In the genomic region with DNA sequence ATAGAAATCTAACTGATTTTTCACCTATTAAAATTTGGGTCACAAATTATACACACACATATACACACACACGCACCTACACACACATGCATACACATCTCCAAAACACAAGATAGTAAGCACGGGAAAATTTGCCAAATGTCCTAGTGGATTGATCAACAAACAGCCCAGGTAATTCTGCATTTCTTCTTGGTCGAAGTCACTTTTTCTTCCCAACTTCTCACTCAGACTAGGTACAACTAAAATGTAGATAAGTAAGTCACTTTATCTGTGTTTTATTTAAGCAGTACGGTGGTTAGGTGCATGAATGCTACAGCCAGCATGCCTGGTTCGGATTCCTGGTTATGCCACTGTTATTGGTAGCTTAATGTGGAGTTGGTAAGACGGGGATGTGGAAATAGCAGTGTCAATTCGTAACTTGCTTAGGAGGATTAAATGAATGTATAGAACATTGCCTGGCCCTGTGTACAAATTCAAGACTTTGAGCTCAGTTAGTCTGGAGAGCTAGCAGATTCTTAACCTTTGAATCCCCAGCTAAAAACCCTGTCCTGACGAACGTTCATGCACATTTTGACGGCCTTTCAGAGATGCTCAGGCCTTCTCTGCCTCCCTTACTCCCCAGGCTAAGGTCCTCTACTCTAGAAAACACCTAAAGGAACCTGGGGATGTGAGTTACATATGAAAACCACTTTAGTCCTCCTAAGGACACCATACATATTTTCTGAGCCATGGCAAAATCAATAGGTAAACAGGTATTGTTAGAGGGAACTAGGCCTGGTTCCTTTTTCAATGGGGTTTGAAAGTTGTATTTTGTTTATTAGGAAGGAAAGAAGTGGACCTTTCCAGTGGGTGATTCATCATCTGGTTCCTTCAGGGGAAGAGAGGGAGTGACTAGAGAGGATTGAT, we compare ENCODE assay signal across 15 cellular contexts. TPM values are rescaled to one million over a fixed set of nuclear protein-coding genes. Genes with fewer than 3 reads are reported as not detected.
DNase-seq lines count a peak whose midpoint lies in the region; ATAC-seq and TF ChIP-seq lines count a peak whose summit lies in the region.
"Had no signal": no experiment of that assay in that cellular context is flagged by ENCODE, and none has a peak within 500 bp of the region (broad histone marks: within the 10 kb centered on the region; RNA-seq: fewer than 3 reads in every experiment).

No MANE protein-coding gene starts in this region.

- no peaks in the 10 kb centered on the region for H3K9me2 ChIP-seq in GM23338 (ENCODE audit: insufficient read depth)

- ATAC-seq in GM23338 (no peak), HG03342 (IDR thresholded peaks at IDR 0.05; ENCODE audit: unreplicated experiment) (no peak), GM18858 (IDR thresholded peaks at IDR 0.05; ENCODE audit: unreplicated experiment) (no peak)
- ATAC-seq in stimulated activated memory B cell treated with anti-CD40 and anti-IgM and Interleukin-4, amounts not matched to agents 10 μg/mL and 1 μg/mL and 100 μg/mL, for 72 hours, result no peak

- H3K4me1 ChIP-seq in GM23338 (ENCODE audit: insufficient read depth), result no peaks in the 10 kb centered on the region; the same call in 1 of the 2 replicates
- peaks cover 7% of the 10 kb centered on the region; the same call in 1 of the 2 replicates for H3K4me1 ChIP-seq in iPS-20b (ENCODE audit: insufficient read depth, low read length)
- H3K4me1 ChIP-seq: heart right ventricle had no signal

- peak overlapping the region; percentile 2; the same call in 1 of the 2 replicates for H2AFZ ChIP-seq in GM23338

- peaks cover 3% of the 10 kb centered on the region for H3K27me3 Mint-ChIP-seq in GM23338 (ENCODE audit: insufficient read depth, low read depth, poor library complexity)
- no peaks in the 10 kb centered on the region for H3K27me3 Mint-ChIP-seq in stimulated activated memory B cell treated with anti-CD40 and anti-IgM and Interleukin-4, amounts not matched to agents 10 μg/mL and 1 μg/mL and 100 μg/mL, for 72 hours
- H3K27me3 Mint-ChIP-seq: naive B cell had no signal

- H3K4me3 ChIP-seq in GM23338 (no peak overlapping the region), iPS-20b (ENCODE audit: low read length) (no peak overlapping the region)
- H3K4me3 ChIP-seq: heart right ventricle had no signal

- no peaks in the 10 kb centered on the region for H4K20me1 ChIP-seq in GM23338 (replicated peaks; ENCODE audit: insufficient read depth)

- H3K4me1 Mint-ChIP-seq in GM23338, result peaks cover 15% of the 10 kb centered on the region
- H3K4me1 Mint-ChIP-seq in stimulated activated memory B cell treated with anti-CD40 and anti-IgM and Interleukin-4, amounts not matched to agents 10 μg/mL and 1 μg/mL and 100 μg/mL, for 72 hours, result peaks cover 11% of the 10 kb centered on the region

- no peaks in the 10 kb centered on the region for H3K9me3 Mint-ChIP-seq in GM23338
- H3K9me3 Mint-ChIP-seq in stimulated activated memory B cell treated with anti-CD40 and anti-IgM and Interleukin-4, amounts not matched to agents 10 μg/mL and 1 μg/mL and 100 μg/mL, for 72 hours, result no peaks in the 10 kb centered on the region

- no peaks in the 10 kb centered on the region for H3K79me2 ChIP-seq in GM23338 (replicated peaks; ENCODE audit: insufficient read depth)

- no peaks in the 10 kb centered on the region for H3K27me3 ChIP-seq in GM23338 (ENCODE audit: insufficient read depth)
- H3K27me3 ChIP-seq in iPS-20b (ENCODE audit: insufficient read depth, low read length), result no peaks in the 10 kb centered on the region

- H3K27ac ChIP-seq in GM23338 (ENCODE audit: low read depth) (no peak overlapping the region), VCaP (peak overlapping the region; percentile 1; the same call in 1 of the 2 replicates), iPS-20b (ENCODE audit: low read length) (no peak overlapping the region)
- H3K27ac ChIP-seq: KMS-11 had no signal

- H3K36me3 ChIP-seq in GM23338 (ENCODE audit: insufficient read depth) (no peaks in the 10 kb centered on the region), iPS-20b (ENCODE audit: insufficient read depth, low read depth, low read length) (no peaks in the 10 kb centered on the region)
- H3K36me3 ChIP-seq: heart right ventricle had no signal

- no peaks in the 10 kb centered on the region for H3K9me3 ChIP-seq in iPS-20b (ENCODE audit: insufficient read depth, low read depth, low read length)
- H3K9me3 ChIP-seq: heart right ventricle had no signal

- TF ChIP-seq CTCF in GM23338 (conservative IDR thresholded peaks at IDR 0.05; ENCODE audit: low read depth in 2 of 2) (no peak), VCaP (conservative IDR thresholded peaks at IDR 0.05) (no peak)

- in situ Hi-C loops in G401 (cut with HindIII; ENCODE audit: low sequenced_read_pairs), result no loop called here

- H3F3A ChIP-seq in GM23338 (replicated peaks; ENCODE audit: low read depth), result no peaks in the 10 kb centered on the region

- H3K4me2 ChIP-seq in GM23338, result 0 out of 2 replicates have a peak overlapping the region, but pooled peaks have one; percentile 1
- H3K4me2 ChIP-seq: KMS-11 had no signal

- H3K4me3 Mint-ChIP-seq in GM23338, result no peak overlapping the region
- H3K4me3 Mint-ChIP-seq in stimulated activated memory B cell treated with anti-CD40 and anti-IgM and Interleukin-4, amounts not matched to agents 10 μg/mL and 1 μg/mL and 100 μg/mL, for 72 hours, result no peak overlapping the region
- H3K4me3 Mint-ChIP-seq: naive B cell had no signal

- peak overlapping the region; percentile 91 for H3K27ac Mint-ChIP-seq in GM23338
- H3K27ac Mint-ChIP-seq in stimulated activated memory B cell treated with anti-CD40 and anti-IgM and Interleukin-4, amounts not matched to agents 10 μg/mL and 1 μg/mL and 100 μg/mL, for 72 hours, result peak overlapping the region; percentile 68

- no peak for DNase-seq in GM23338 (ENCODE audit: low spot score)
- no peak for DNase-seq in G401 (ENCODE audit: low spot score)
- DNase-seq in NCI-H2196 (lab: John Stamatoyannopoulos, UW; ENCODE audit: unreplicated experiment), result no peak
- DNase-seq: activated CD8-positive, alpha-beta memory T cell treated with anti-CD3 and anti-CD28 coated beads, Interleukin-2, amount 50 U/mL, for 48 hours; activated naive CD4-positive, alpha-beta T cell treated with anti-CD3 and anti-CD28 coated beads, Interleukin-2, amount 50 U/mL, for 16 hours; heart right ventricle; naive B cell; right cardiac atrium; stimulated activated CD4-positive, alpha-beta T cell treated with anti-CD3 and anti-CD28 coated beads, Interleukin-4, amount 100 ng/mL, for 1 hour had no signal

- peak overlapping the region; percentile 23; the same call in 1 of the 2 replicates for H3K9ac ChIP-seq in iPS-20b (ENCODE audit: low read depth, low read length)
- H3K9ac ChIP-seq: KMS-11 had no signal

- H3K36me3 Mint-ChIP-seq in GM23338 (ENCODE audit: low read depth), result no peaks in the 10 kb centered on the region
- no peaks in the 10 kb centered on the region for H3K36me3 Mint-ChIP-seq in stimulated activated memory B cell treated with anti-CD40 and anti-IgM and Interleukin-4, amounts not matched to agents 10 μg/mL and 1 μg/mL and 100 μg/mL, for 72 hours
- H3K36me3 Mint-ChIP-seq: naive B cell had no signal

TF ChIP-seq in GM23338, 12 proteins besides CTCF, POLR2A, EP300 and RAD21 (continues in another document):
- TF ChIP-seq JUNB (IDR thresholded peaks at IDR 0.05; ENCODE audit: unreplicated experiment) (no peak), EZH2phosphoT487 (IDR thresholded peaks at IDR 0.05; ENCODE audit: unreplicated experiment) (no peak), ETS1 (IDR thresholded peaks at IDR 0.05) (no peak), ZNF331 (CRISPR knock-in tag; IDR thresholded peaks at IDR 0.05; ENCODE audit: low read depth) (no peak), EZH2 (IDR thresholded peaks at IDR 0.05; ENCODE audit: low read depth, unreplicated experiment) (no peak)

RNA-seq across cellular contexts. Expression of gene CYP24A1, which starts 50.9 kb away (rescaled TPM):
- 0.12 TPM in 1 of 2 replicates, not detected in the other for total RNA-seq in GM23338 (2014; rRNA removed; shearing (Covaris generic))
- polyA plus RNA-seq in GM23338 (2016; fragmentation: Nextera tagmentation; extraction: Ambion mirVana), result 0.10 TPM in 1 of 2 replicates, not detected in the other
- 0.27 TPM in 1 of 2 replicates, not detected in the other for total RNA-seq in G401 (2014; rRNA removed; shearing (Covaris generic))
- total RNA-seq: heart right ventricle, right cardiac atrium had no signal
- polyA plus RNA-seq: heart right ventricle, right cardiac atrium had no signal

RNA-seq across cellular contexts. Expression of gene BCAS1, which starts 52.5 kb away (rescaled TPM):
- 0.17 TPM in 1 of 2 replicates, not detected in the other for total RNA-seq in GM23338 (2014; rRNA removed; shearing (Covaris generic))
- 0.17 and 0.19 TPM in 2 replicates for polyA plus RNA-seq in GM23338 (2016; fragmentation: Nextera tagmentation; extraction: Ambion mirVana)
- under 0.01 TPM in 1 of 2 replicates, not detected in the other for total RNA-seq in G401 (2014; rRNA removed; shearing (Covaris generic))
- total RNA-seq: heart right ventricle had no signal
